In genomic region chr17:56604691-56605090, GRCh38 we compare ENCODE assay signal across 32 cellular contexts. TPM values are rescaled to one million over a fixed set of nuclear protein-coding genes. Genes with fewer than 3 reads are reported as not detected.
DNase-seq lines count a peak whose midpoint lies in the region; ATAC-seq and TF ChIP-seq lines count a peak whose summit lies in the region.
"Had no signal": no experiment of that assay in that cellular context is flagged by ENCODE, and none has a peak within 500 bp of the region (broad histone marks: within the 10 kb centered on the region; RNA-seq: fewer than 3 reads in every experiment).

No MANE protein-coding gene starts in this region.

- CTCF ChIA-PET in T-cell (lab: Charles Lee), result no interaction called here

- no peak for TF ChIP-seq POLR2A in GM18505 (IDR thresholded peaks at IDR 0.05; ENCODE audit: borderline replicate concordance, extremely low read depth, insufficient read depth, insufficient read length)

- in situ Hi-C loops in KBM-7 (cut with MboI; ENCODE audit: low pct_unique_long_range_greater_than_20kb, low sequenced_read_pairs), result no loop called here

- H3K27ac ChIP-seq in tibial artery, result no peak overlapping the region
- H3K27ac ChIP-seq: breast epithelium, gastroesophageal sphincter, ovary, RWPE1 had no signal

- no peak overlapping the region for H3K4me3 ChIP-seq in tibial artery
- H3K4me3 ChIP-seq: breast epithelium, gastroesophageal sphincter, HAP-1, ovary had no signal

- H3K4me1 ChIP-seq in tibial artery, result no peaks in the 10 kb centered on the region
- H3K4me1 ChIP-seq: BE2C, breast epithelium, gastroesophageal sphincter had no signal

- no peaks in the 10 kb centered on the region for H3K27me3 Mint-ChIP-seq in activated naive CD8-positive, alpha-beta T cell
- H3K27me3 Mint-ChIP-seq in activated naive CD8-positive, alpha-beta T cell treated with anti-CD3 and anti-CD28 coated beads for 36 hours, result no peaks in the 10 kb centered on the region
- peaks cover 0 to 9% of the 10 kb centered on the region in 2 donors for H3K27me3 Mint-ChIP-seq in T-cell

- H3K36me3 Mint-ChIP-seq in activated naive CD8-positive, alpha-beta T cell, result peaks cover 4% of the 10 kb centered on the region
- peaks cover 6% of the 10 kb centered on the region for H3K36me3 Mint-ChIP-seq in activated naive CD8-positive, alpha-beta T cell treated with anti-CD3 and anti-CD28 coated beads for 36 hours
- H3K36me3 Mint-ChIP-seq in T-cell, result no peaks in the 10 kb centered on the region
- H3K36me3 Mint-ChIP-seq: activated CD4-positive, alpha-beta memory T cell treated with anti-CD3 and anti-CD28 coated beads for 36 hours; stimulated activated effector memory CD8-positive, alpha-beta T cell treated with anti-CD3 and anti-CD28 coated beads, Interleukin-12 subunit alpha, Interleukin-12 subunit beta, amount 100 ng/mL, for 72 hours had no signal

- peak overlapping the region; percentile 58 for H3K27ac Mint-ChIP-seq in activated naive CD8-positive, alpha-beta T cell
- H3K27ac Mint-ChIP-seq in activated naive CD8-positive, alpha-beta T cell treated with anti-CD3 and anti-CD28 coated beads for 36 hours, result no peak overlapping the region
- peak overlapping the region; percentile 98 to 99 for H3K27ac Mint-ChIP-seq in T-cell
- H3K27ac Mint-ChIP-seq: activated CD4-positive, alpha-beta memory T cell treated with anti-CD3 and anti-CD28 coated beads for 36 hours; activated T-helper 1 cell treated with anti-CD3 and anti-CD28 coated beads, Interleukin-12 subunit alpha, Interleukin-12 subunit beta, Interleukin-2, Interleukin-4 antibody, amounts not matched to agents 30 ng/mL and 10 ng/mL and 1 ng/mL, durations not matched to agents 14 hours and 24 hours and 36 hours; stimulated activated effector memory CD8-positive, alpha-beta T cell treated with anti-CD3 and anti-CD28 coated beads, Interleukin-12 subunit alpha, Interleukin-12 subunit beta, amount 100 ng/mL, for 72 hours; T-helper 17 cell had no signal

- no peak overlapping the region for H3K4me3 Mint-ChIP-seq in activated naive CD8-positive, alpha-beta T cell
- no peak overlapping the region for H3K4me3 Mint-ChIP-seq in activated naive CD8-positive, alpha-beta T cell treated with anti-CD3 and anti-CD28 coated beads for 36 hours
- peak overlapping the region in 1 of 3 donors; percentile 94 for H3K4me3 Mint-ChIP-seq in T-cell
- H3K4me3 Mint-ChIP-seq: activated CD4-positive, alpha-beta memory T cell treated with anti-CD3 and anti-CD28 coated beads for 36 hours; activated T-helper 1 cell treated with anti-CD3 and anti-CD28 coated beads, Interleukin-12 subunit alpha, Interleukin-12 subunit beta, Interleukin-2, Interleukin-4 antibody, amounts not matched to agents 30 ng/mL and 10 ng/mL and 1 ng/mL, durations not matched to agents 14 hours and 24 hours and 36 hours; neural crest cell; stimulated activated effector memory CD8-positive, alpha-beta T cell treated with anti-CD3 and anti-CD28 coated beads, Interleukin-12 subunit alpha, Interleukin-12 subunit beta, amount 100 ng/mL, for 72 hours; T-helper 17 cell had no signal

- no peaks in the 10 kb centered on the region for H3K9me3 Mint-ChIP-seq in activated naive CD8-positive, alpha-beta T cell (ENCODE audit: low read depth)
- peaks cover 6% of the 10 kb centered on the region for H3K9me3 Mint-ChIP-seq in activated naive CD8-positive, alpha-beta T cell treated with anti-CD3 and anti-CD28 coated beads for 36 hours
- H3K9me3 Mint-ChIP-seq in T-cell, result no peaks in the 10 kb centered on the region
- H3K9me3 Mint-ChIP-seq: activated CD4-positive, alpha-beta memory T cell treated with anti-CD3 and anti-CD28 coated beads for 36 hours; activated T-helper 1 cell treated with anti-CD3 and anti-CD28 coated beads, Interleukin-12 subunit alpha, Interleukin-12 subunit beta, Interleukin-2, Interleukin-4 antibody, amounts not matched to agents 30 ng/mL and 10 ng/mL and 1 ng/mL, durations not matched to agents 14 hours and 24 hours and 36 hours; neural crest cell; stimulated activated effector memory CD8-positive, alpha-beta T cell treated with anti-CD3 and anti-CD28 coated beads, Interleukin-12 subunit alpha, Interleukin-12 subunit beta, amount 100 ng/mL, for 72 hours had no signal

- intact Hi-C loops in tibial artery (cut with DNase I; ENCODE audit: low total_unique reads), result no loop called here

- H3K27me3 ChIP-seq in tibial artery, result peaks cover 0 to 39% of the 10 kb centered on the region in 2 donors
- H3K27me3 ChIP-seq: ovary had no signal

- H3K4me1 Mint-ChIP-seq in activated naive CD8-positive, alpha-beta T cell (ENCODE audit: low read depth), result peaks cover 58% of the 10 kb centered on the region
- H3K4me1 Mint-ChIP-seq in activated naive CD8-positive, alpha-beta T cell treated with anti-CD3 and anti-CD28 coated beads for 36 hours, result peaks cover 50% of the 10 kb centered on the region
- peaks cover 50 to 70% (median 61%) of the 10 kb centered on the region in 3 donors for H3K4me1 Mint-ChIP-seq in T-cell
- H3K4me1 Mint-ChIP-seq: neural crest cell; stimulated activated effector memory CD8-positive, alpha-beta T cell treated with anti-CD3 and anti-CD28 coated beads, Interleukin-12 subunit alpha, Interleukin-12 subunit beta, amount 100 ng/mL, for 72 hours had no signal

- no peaks in the 10 kb centered on the region for H3K36me3 ChIP-seq in tibial artery
- H3K36me3 ChIP-seq: BE2C, breast epithelium, gastroesophageal sphincter, HAP-1, ovary had no signal

- POLR2A ChIA-PET in T-cell (lab: Charles Lee), result no interaction called here

- no peaks in the 10 kb centered on the region for H3K9me3 ChIP-seq in tibial artery
- H3K9me3 ChIP-seq: BE2C, breast epithelium, Caco-2, gastroesophageal sphincter, HAP-1, ovary had no signal

- DNase-seq in activated naive CD8-positive, alpha-beta T cell treated with anti-CD3 and anti-CD28 coated beads for 36 hours, result no peak
- DNase-seq in KBM-7 (peak; percentile 27), T-cell (no peak), tibial artery (no peak)
- DNase-seq: activated CD4-positive, alpha-beta memory T cell treated with anti-CD3 and anti-CD28 coated beads for 36 hours; activated naive CD4-positive, alpha-beta T cell treated with Interleukin-2 at 50 U/mL for 16 hours; anterior cingulate cortex; BE2C; DMS79 treated with DMSO at 0.1 percent for 48 hours; GF-D8; hypothalamus; Karpas-422; left colon; mammary epithelial cell; NCI-H1092; NCI-H187; NCI-H2171; OCI-M1; ovary; T-helper 17 cell had no signal

- TF ChIP-seq CTCF in tibial artery (IDR thresholded peaks at IDR 0.05), result no peak

- ATAC-seq in T-cell (replicated peaks in 1 of 4), result no peak
- ATAC-seq in HG02938 (IDR thresholded peaks at IDR 0.05; ENCODE audit: unreplicated experiment), result no peak
- no peak for ATAC-seq in GM18505 (IDR thresholded peaks at IDR 0.05; ENCODE audit: unreplicated experiment)
- ATAC-seq: activated CD4-positive, CD25-positive, alpha-beta regulatory T cell treated with anti-CD3 and anti-CD28 coated beads, Interleukin-2, amount 50 U/mL, for 24 hours; gastroesophageal sphincter; left colon; stimulated activated effector memory CD8-positive, alpha-beta T cell treated with anti-CD3 and anti-CD28 coated beads, Interleukin-12 subunit alpha, Interleukin-12 subunit beta, amount 100 ng/mL, for 72 hours; T-helper 17 cell had no signal

RNA-seq across cellular contexts. Expression of gene NOG, which starts 11.2 kb away (rescaled TPM):
- 1 to 10 TPM; 4.5 TPM for total RNA-seq in activated naive CD8-positive, alpha-beta T cell treated with anti-CD3 and anti-CD28 coated beads for 36 hours
- total RNA-seq in T-cell, result 10 to 100 TPM in 4 of 5 donors, 1 to 10 TPM in 1; 9.2 to 82.3 (median 64.6) TPM
- total RNA-seq: activated T-helper 1 cell treated with anti-CD3 and anti-CD28 coated beads, Interleukin-12 subunit alpha, Interleukin-12 subunit beta, Interleukin-2, Interleukin-4 antibody, amounts not matched to agents 30 ng/mL and 10 ng/mL and 1 ng/mL, durations not matched to agents 14 hours and 24 hours and 36 hours had no signal
